In genomic region chr5:66157046-66157445, GRCh38 we compare ENCODE assay signal across 10 cellular contexts.
"Had no signal": no experiment of that assay in that cellular context is flagged by ENCODE, and none has a peak within 500 bp of the region (broad histone marks: within the 10 kb centered on the region; RNA-seq: fewer than 3 reads in every experiment).

No MANE protein-coding gene starts in this region.

- H3K4me3 Mint-ChIP-seq: HFFc6 had no signal

- FAIRE-seq: HTR-8/SVneo, K562 had no signal

- H3K27ac Mint-ChIP-seq: HFFc6 had no signal

- H3K9me3 ChIP-seq: HAP-1 had no signal

- H2AFZ ChIP-seq: GM23248 had no signal

- H3K9ac ChIP-seq: GM23248 had no signal

- ATAC-seq: HCT116, K562 had no signal

- H3K27ac ChIP-seq: GM23248 had no signal

- H3K9me3 Mint-ChIP-seq: HFFc6 had no signal

- DNase-seq: GM23248, GOT3, H7, HFFc6, IMR-90, KG1 had no signal

- H3K4me3 ChIP-seq: GM23248, HAP-1, K562 had no signal
